In genomic region chr2:202965810-202966454, GRCh38 we compare ENCODE assay signal across 8 cellular contexts. TPM values are rescaled to one million over a fixed set of nuclear protein-coding genes. Genes with fewer than 3 reads are reported as not detected.
A peak's percentile ranks its signal among the peaks of the same experiment; 100 is the strongest.
DNase-seq lines count a peak whose midpoint lies in the region; ATAC-seq and TF ChIP-seq lines count a peak whose summit lies in the region.

No MANE protein-coding gene starts in this region.

- H3K4me1 Mint-ChIP-seq in WTC11 = peaks cover 4% of the 10 kb centered on the region; the same call in 1 of the 2 replicates

- no peak overlapping the region for H3K4me3 Mint-ChIP-seq in WTC11

- peak; percentile 77 for ATAC-seq in GM18511 (IDR thresholded peaks at IDR 0.05; ENCODE audit: unreplicated experiment)
- peak; percentile 80 for ATAC-seq in HG03175 (IDR thresholded peaks at IDR 0.05; ENCODE audit: unreplicated experiment)
- ATAC-seq in WTC11 = peak; percentile 39; the same call in 1 of the 2 replicates
- no peak for ATAC-seq in HG03159 (IDR thresholded peaks at IDR 0.05; ENCODE audit: unreplicated experiment)

- no peaks in the 10 kb centered on the region for H3K9me3 Mint-ChIP-seq in WTC11

- no peak for TF ChIP-seq CTCF in WTC11 (IDR thresholded peaks at IDR 0.05)

- 0 out of 2 replicates have a peak, but pooled peaks cover 4% of the 10 kb centered on the region for H3K27me3 Mint-ChIP-seq in WTC11 (ENCODE audit: low read depth)

- no peaks in the 10 kb centered on the region for H3K36me3 Mint-ChIP-seq in WTC11

- POLR2A ChIA-PET in WTC11 (lab: Charles Lee) = no interaction called here

- CTCF ChIA-PET in WTC11 (lab: Charles Lee) = no interaction called here

- H3K27ac Mint-ChIP-seq in WTC11 = peak overlapping the region; percentile 66; the same call in 1 of the 2 replicates

- DNase-seq in A172 (ENCODE audit: low spot score) (peak; percentile 72), WTC11 (ENCODE audit: low spot score) (no peak), inferior parietal cortex (ENCODE audit: extremely low spot score) (peak; percentile 30), mucosa of gallbladder (ENCODE audit: low spot score) (no peak), NCI-H1105 (lab: John Stamatoyannopoulos, UW) (no peak)

TF ChIP-seq in WTC11, 78 proteins besides CTCF, POLR2A, EP300 and RAD21:
- TF ChIP-seq SMAD3 (CRISPR knock-in tag; IDR thresholded peaks at IDR 0.05; ENCODE audit: borderline replicate concordance) (no peak), ZNF138 (CRISPR knock-in tag; conservative IDR thresholded peaks at IDR 0.05) (no peak), HMGXB4 (CRISPR knock-in tag; IDR thresholded peaks at IDR 0.05) (no peak), NFE2L1 (CRISPR knock-in tag; IDR thresholded peaks at IDR 0.05) (no peak), GABPB1 (CRISPR knock-in tag; IDR thresholded peaks at IDR 0.05) (no peak), E2F1 (CRISPR knock-in tag; IDR thresholded peaks at IDR 0.05) (no peak), GRHL2 (CRISPR knock-in tag; IDR thresholded peaks at IDR 0.05; ENCODE audit: insufficient replicate concordance, severe bottlenecking) (no peak)

RNA-seq across cellular contexts. Expression of gene NBEAL1, which starts 48.7 kb away (rescaled TPM):
- total RNA-seq in A172 (2014; rRNA removed; shearing (Covaris generic)) = 11.4 and 16.6 TPM in 2 replicates
- total RNA-seq in WTC11 (2021) = 7.7 to 10.5 TPM (median 8.5 TPM) in 3 replicates
- 56.3 TPM for total RNA-seq in mucosa of gallbladder

RNA-seq across cellular contexts. Expression of gene CARF, which starts 53.9 kb away (rescaled TPM):
- total RNA-seq in A172 (2014; rRNA removed; shearing (Covaris generic)) = 7.0 and 8.8 TPM in 2 replicates
- total RNA-seq in WTC11 (2021) (3.3 to 6.8 TPM (median 6.6 TPM) in 3 replicates), mucosa of gallbladder (9.6 TPM)

RNA-seq across cellular contexts. Expression of gene WDR12, which starts 54.5 kb away (rescaled TPM):
- total RNA-seq in A172 (2014; rRNA removed; shearing (Covaris generic)) = 53.9 and 67.3 TPM in 2 replicates
- total RNA-seq in WTC11 (2021) (130 to 146 TPM (median 144 TPM) in 3 replicates), mucosa of gallbladder (24.4 TPM)

Comparison
In these comparisons a context has a peak if more than half of its experiments do, and no peak if none do; other contexts are left out.
1. DNase-seq: peak in A172 (single experiment) and inferior parietal cortex (single experiment); none in WTC11 (single experiment), mucosa of gallbladder (single experiment) and NCI-H1105 (single experiment).